Comparison of ENCODE assay signal across 8 cellular contexts in the genomic region with DNA sequence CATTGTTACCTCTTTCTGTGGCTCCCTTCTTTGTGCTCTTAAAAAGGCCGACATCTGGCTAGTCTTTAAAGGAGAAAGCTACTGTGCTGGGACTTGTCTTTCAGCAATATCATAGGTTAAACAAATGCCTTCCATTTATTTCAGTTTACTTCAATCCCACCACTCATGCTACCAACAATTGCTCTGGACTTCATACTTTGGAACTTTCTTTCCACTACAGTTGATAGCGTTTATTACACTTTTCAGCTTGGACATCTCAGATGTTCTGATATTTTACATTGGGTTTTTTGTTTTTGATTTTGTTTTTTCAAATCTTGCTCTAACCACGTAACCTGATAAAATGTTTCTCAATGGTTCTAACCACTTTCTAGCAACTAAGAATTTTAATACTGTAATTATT. TPM values are rescaled to one million over a fixed set of nuclear protein-coding genes. Genes with fewer than 3 reads are reported as not detected.
A peak's percentile ranks its signal among the peaks of the same experiment; 100 is the strongest.
DNase-seq lines count a peak whose midpoint lies in the region; ATAC-seq, FAIRE-seq and TF ChIP-seq lines count a peak whose summit lies in the region.

No MANE protein-coding gene starts in this region.

- peak overlapping the region; percentile 68 for H2AFZ ChIP-seq in HepG2 (ENCODE audit: low read length)

- FAIRE-seq in HepG2 (lab: Jason Lieb, UNC): no peak

- H3K9me3 ChIP-seq in HepG2 (ENCODE audit: low read length): no peaks in the 10 kb centered on the region
- no peaks in the 10 kb centered on the region for H3K9me3 ChIP-seq in thymus (ENCODE audit: control insufficient read depth)

- peak overlapping the region; percentile 88 for H3K4me2 ChIP-seq in HepG2 (ENCODE audit: low read depth, low read length)

- H3K36me3 ChIP-seq in HepG2 (replicated peaks in 1 of 2; ENCODE audit: control insufficient read depth in 1 of 2, insufficient read depth in 2 of 2, low read length in 2 of 2): peaks cover 0 to 1% of the 10 kb centered on the region in 2 experiments; a peak in 1 of 5 replicates
- no peaks in the 10 kb centered on the region for H3K36me3 ChIP-seq in thymus (ENCODE audit: control insufficient read depth, insufficient read depth)

- no peaks in the 10 kb centered on the region; a peak in 1 of 5 replicates for H3K27me3 ChIP-seq in HepG2 (ENCODE audit: control insufficient read depth in 1 of 2, insufficient read depth in 2 of 2, low read length in 2 of 2)
- H3K27me3 ChIP-seq in thymus (ENCODE audit: control insufficient read depth, insufficient read depth): no peaks in the 10 kb centered on the region

- ATAC-seq in activated naive CD8-positive, alpha-beta T cell treated with anti-CD3 and anti-CD28 coated beads, Interleukin-2, amount 10 ng/mL, durations not matched to agents 7 days and 5 days (ENCODE audit: low read depth): no peak
- ATAC-seq in HepG2: no peak
- no peak for ATAC-seq in HG02623 (IDR thresholded peaks at IDR 0.05; ENCODE audit: unreplicated experiment)
- ATAC-seq in GM18520 (IDR thresholded peaks at IDR 0.05; ENCODE audit: unreplicated experiment): no peak

- TF ChIP-seq POLR2A in HepG2 (IDR thresholded peaks at IDR 0.05; ENCODE audit: insufficient read depth in 1 of 2, low read depth in 2 of 2, low read length in 2 of 2): no peak

- no peaks in the 10 kb centered on the region for H3K27me3 Mint-ChIP-seq in activated CD4-positive, alpha-beta T cell treated with anti-CD3 and anti-CD28 coated beads, Interleukin-2, amount 10 ng/mL, durations not matched to agents 7 days and 5 days
- no peaks in the 10 kb centered on the region for H3K27me3 Mint-ChIP-seq in activated naive CD8-positive, alpha-beta T cell treated with anti-CD3 and anti-CD28 coated beads, Interleukin-2, amount 10 ng/mL, durations not matched to agents 7 days and 5 days

- H3K9ac ChIP-seq in HepG2 (ENCODE audit: insufficient read depth, low read depth, low read length): peak overlapping the region; percentile 70

- H3K79me2 ChIP-seq in HepG2 (ENCODE audit: insufficient read depth, low read length): peaks cover 30% of the 10 kb centered on the region

- DNase-seq in activated CD4-positive, alpha-beta T cell treated with anti-CD3 and anti-CD28 coated beads, Interleukin-2, amount 10 ng/mL, durations not matched to agents 7 days and 5 days: no peak
- DNase-seq in activated CD4-positive, alpha-beta T cell treated with anti-CD3 and anti-CD28 coated beads, Interleukin-2, amount 50 U/mL, for 4 hours: no peak
- DNase-seq in activated naive CD8-positive, alpha-beta T cell treated with anti-CD3 and anti-CD28 coated beads, Interleukin-2, amount 10 ng/mL, durations not matched to agents 7 days and 5 days: no peak
- no peak for DNase-seq in HepG2 (ENCODE audit: low spot score)
- DNase-seq in cerebellar nuclear complex (lab: John Stamatoyannopoulos, UW): no peak

- no peak for TF ChIP-seq EP300 in HepG2 (IDR thresholded peaks at IDR 0.05; ENCODE audit: low read depth in 2 of 2, low read length in 2 of 2)
- TF ChIP-seq EP300 in HepG2 (CRISPR knock-in tag; IDR thresholded peaks at IDR 0.05; ENCODE audit: borderline replicate concordance): no peak

- peak overlapping the region; percentile 100 for H3K4me3 Mint-ChIP-seq in activated CD4-positive, alpha-beta T cell treated with anti-CD3 and anti-CD28 coated beads, Interleukin-2, amount 10 ng/mL, durations not matched to agents 7 days and 5 days
- H3K4me3 Mint-ChIP-seq in activated naive CD8-positive, alpha-beta T cell treated with anti-CD3 and anti-CD28 coated beads, Interleukin-2, amount 10 ng/mL, durations not matched to agents 7 days and 5 days: peak overlapping the region; percentile 93

- POLR2A ChIA-PET in activated CD4-positive, alpha-beta T cell treated with anti-CD3 and anti-CD28 coated beads, Interleukin-2, amount 10 ng/mL, durations not matched to agents 7 days and 5 days (lab: Charles Lee): no interaction called here
- POLR2A ChIA-PET in activated naive CD8-positive, alpha-beta T cell treated with anti-CD3 and anti-CD28 coated beads, Interleukin-2, amount 10 ng/mL, durations not matched to agents 7 days and 5 days (lab: Charles Lee): interaction anchor here (0.7 to 3.9 kb wide), 8 partner anchors 10 to 336 kb away, joined by 3 to 19 read pairs (median 4); no protein-coding TSS in a partner anchor
- POLR2A ChIA-PET in HepG2 (lab: Yijun Ruan, JAX): interaction anchor here (0.9 to 1.2 kb wide), 2 partner anchors 46 to 61 kb away, joined by 3 read pairs; no protein-coding TSS in a partner anchor

- peaks cover 35% of the 10 kb centered on the region for H3K4me1 Mint-ChIP-seq in activated CD4-positive, alpha-beta T cell treated with anti-CD3 and anti-CD28 coated beads, Interleukin-2, amount 10 ng/mL, durations not matched to agents 7 days and 5 days
- peaks cover 22% of the 10 kb centered on the region for H3K4me1 Mint-ChIP-seq in activated naive CD8-positive, alpha-beta T cell treated with anti-CD3 and anti-CD28 coated beads, Interleukin-2, amount 10 ng/mL, durations not matched to agents 7 days and 5 days

- H3K27ac ChIP-seq in HepG2 (ENCODE audit: extremely low read length, insufficient read depth, low read length) (peak overlapping the region; percentile 88), thymus (ENCODE audit: low read depth) (no peak overlapping the region)

- no peaks in the 10 kb centered on the region; the same call in none of the 2 replicates for H4K20me1 ChIP-seq in HepG2 (ENCODE audit: insufficient read depth, low read length)

- TF ChIP-seq CTCF in HepG2 (CRISPR knock-in tag; IDR thresholded peaks at IDR 0.05): no peak

- H3K4me1 ChIP-seq in HepG2 (ENCODE audit: insufficient read depth, low read length): peaks cover 36% of the 10 kb centered on the region
- peaks cover 3% of the 10 kb centered on the region for H3K4me1 ChIP-seq in thymus (ENCODE audit: control insufficient read depth, insufficient read depth, low read length)

- peak overlapping the region; percentile 25 for H3K27ac Mint-ChIP-seq in activated CD4-positive, alpha-beta T cell treated with anti-CD3 and anti-CD28 coated beads, Interleukin-2, amount 10 ng/mL, durations not matched to agents 7 days and 5 days
- peak overlapping the region; percentile 18 for H3K27ac Mint-ChIP-seq in activated naive CD8-positive, alpha-beta T cell treated with anti-CD3 and anti-CD28 coated beads, Interleukin-2, amount 10 ng/mL, durations not matched to agents 7 days and 5 days

- in situ Hi-C loops in HepG2 (cut with HindIII; ENCODE audit: extremely low pct_ligation_motif_present, low pct_unique_long_range_greater_than_20kb): no loop called here

- CTCF ChIA-PET in activated CD4-positive, alpha-beta T cell treated with anti-CD3 and anti-CD28 coated beads, Interleukin-2, amount 10 ng/mL, durations not matched to agents 7 days and 5 days (lab: Charles Lee): interaction anchor here (0.9 to 1.4 kb wide), 2 partner anchors 13 to 18 kb away, joined by 3 to 5 read pairs; no protein-coding TSS in a partner anchor
- CTCF ChIA-PET in HepG2 (lab: Yijun Ruan, JAX; ENCODE audit: low intra/inter-chr PET ratio, low total read pairs): no interaction called here

- no peaks in the 10 kb centered on the region for H3K9me3 Mint-ChIP-seq in activated CD4-positive, alpha-beta T cell treated with anti-CD3 and anti-CD28 coated beads, Interleukin-2, amount 10 ng/mL, durations not matched to agents 7 days and 5 days
- H3K9me3 Mint-ChIP-seq in activated naive CD8-positive, alpha-beta T cell treated with anti-CD3 and anti-CD28 coated beads, Interleukin-2, amount 10 ng/mL, durations not matched to agents 7 days and 5 days: peaks cover under 1% of the 10 kb centered on the region

- intact Hi-C loops in HepG2 (cut with micrococcal nuclease; ENCODE audit: unreplicated experiment): loop anchor here (2.0 to 10.0 kb wide), 6 partner anchors 43 to 295 kb away; no protein-coding TSS in a partner anchor

- H3K4me3 ChIP-seq in HepG2 (replicated peaks in 1 of 3; ENCODE audit: insufficient read depth in 1 of 3, low read depth in 2 of 3, low read length in 3 of 3) (peak overlapping the region; percentile 83 to 100 (median 94); a peak in 5 of 6 replicates), thymus (ENCODE audit: low read length) (peak overlapping the region; percentile 83)

- TF ChIP-seq RAD21 in HepG2 (CRISPR knock-in tag; IDR thresholded peaks at IDR 0.05): no peak

- H3K36me3 Mint-ChIP-seq in activated CD4-positive, alpha-beta T cell treated with anti-CD3 and anti-CD28 coated beads, Interleukin-2, amount 10 ng/mL, durations not matched to agents 7 days and 5 days (ENCODE audit: low read depth): peaks cover 31% of the 10 kb centered on the region
- H3K36me3 Mint-ChIP-seq in activated naive CD8-positive, alpha-beta T cell treated with anti-CD3 and anti-CD28 coated beads, Interleukin-2, amount 10 ng/mL, durations not matched to agents 7 days and 5 days: peaks cover 22% of the 10 kb centered on the region

- WGBS in HepG2 (ENCODE audit: low lambda C conversion rate): 14% methylated on average over 3 of the region's 3 CpGs
- WGBS in thymus: 89% methylated on average over 3 of the region's 3 CpGs

- BruUV-seq in HepG2 (replicated peaks; lab: Mats Ljungman, UMichigan): no TSS peak

RNA-seq across cellular contexts. Expression of a gene that starts 1.2 kb away (rescaled TPM):
- total RNA-seq in activated CD4-positive, alpha-beta T cell treated with anti-CD3 and anti-CD28 coated beads, Interleukin-2, amount 10 ng/mL, durations not matched to agents 7 days and 5 days: 100 to 1,000 TPM; 115 to 148 TPM
- total RNA-seq in activated naive CD8-positive, alpha-beta T cell treated with anti-CD3 and anti-CD28 coated beads, Interleukin-2, amount 10 ng/mL, durations not matched to agents 7 days and 5 days: 100 to 1,000 TPM; 146 to 157 TPM
- total RNA-seq in HepG2 (2016; rRNA removed; fragmentation: Illumina TruSeq; extraction: Trizol): 5.1 and 9.8 TPM in 2 replicates
- total RNA-seq in HepG2 (2016; cell fraction: cytosol; rRNA removed; fragmentation: Illumina TruSeq; extraction: Trizol; ENCODE audit: low read depth): 1.1 and 1.6 TPM in 2 replicates
- total RNA-seq in HepG2 (2016; cell fraction: insoluble cytoplasmic fraction; rRNA removed; fragmentation: Illumina TruSeq; extraction: Trizol): 7.4 and 8.5 TPM in 2 replicates
- total RNA-seq in HepG2 (2016; cell fraction: membrane; rRNA removed; fragmentation: Illumina TruSeq; extraction: Trizol): 2.3 and 3.5 TPM in 2 replicates
- total RNA-seq in HepG2 (2016; cell fraction: nucleus; rRNA removed; fragmentation: Illumina TruSeq; extraction: Trizol): 36.8 and 38.2 TPM in 2 replicates
- polyA plus RNA-seq in HepG2 (2011; rRNA removed) (14.9 and 16.4 TPM in 2 replicates), thymus (25.0 TPM)
- polyA plus RNA-seq in HepG2 (2011; cell fraction: cytosol; rRNA removed): 5.3 and 9.4 TPM in 2 replicates
- polyA plus RNA-seq in HepG2 (2011; cell fraction: nucleus; rRNA removed): 24.6 and 25.9 TPM in 2 replicates
- 12.7 and 15.0 TPM in 2 replicates for polyA plus RNA-seq in HepG2 (2012)
- polyA plus RNA-seq in HepG2 (2016; cell fraction: cytosol; fragmentation: Illumina TruSeq; extraction: Trizol; ENCODE audit: low read depth): 0.40 and 0.97 TPM in 2 replicates
- polyA plus RNA-seq in HepG2 (2016; cell fraction: insoluble cytoplasmic fraction; fragmentation: Illumina TruSeq; extraction: Trizol; ENCODE audit: low read depth): 4.2 and 6.6 TPM in 2 replicates
- polyA plus RNA-seq in HepG2 (2016; cell fraction: membrane; fragmentation: Illumina TruSeq; extraction: Trizol; ENCODE audit: low read depth): 1.3 and 1.9 TPM in 2 replicates
- polyA plus RNA-seq in HepG2 (2016; cell fraction: nucleus; fragmentation: Illumina TruSeq; extraction: Trizol; ENCODE audit: insufficient read depth, low read depth): 17.4 and 22.5 TPM in 2 replicates
- 4.3 and 14.6 TPM in 2 replicates for polyA minus RNA-seq in HepG2 (2011; rRNA and poly(A)+ RNA removed; ENCODE audit: low replicate concordance)
- polyA minus RNA-seq in HepG2 (2011; cell fraction: cytosol; rRNA and poly(A)+ RNA removed): 9.0 and 9.7 TPM in 2 replicates
- 226 and 257 TPM in 2 replicates for polyA minus RNA-seq in HepG2 (2011; cell fraction: nucleus; rRNA and poly(A)+ RNA removed)
